In the genomic region with DNA sequence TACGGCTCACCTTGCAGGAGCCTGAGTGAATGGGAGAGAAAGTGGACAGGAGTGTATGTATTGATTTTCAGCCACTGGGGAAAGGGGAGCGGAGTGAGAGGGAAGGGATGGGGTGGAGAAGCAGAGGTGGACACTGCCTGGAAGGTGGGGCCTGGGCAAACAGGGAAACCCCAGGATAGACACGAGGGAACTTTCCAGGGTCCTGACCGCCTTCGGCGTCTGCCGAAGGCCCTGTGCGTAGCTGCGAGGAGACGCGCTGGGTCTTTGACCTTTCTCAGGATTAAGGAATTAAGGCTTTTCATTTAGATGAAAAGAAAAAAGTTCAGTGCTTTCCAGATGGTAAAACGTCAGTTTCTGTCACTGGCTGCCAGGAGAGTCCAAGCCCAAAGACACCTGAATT, we compare ENCODE assay signal across 26 cellular contexts.
"Had no signal": no experiment of that assay in that cellular context is flagged by ENCODE, and none has a peak within 500 bp of the region (broad histone marks: within the 10 kb centered on the region; RNA-seq: fewer than 3 reads in every experiment).

No MANE protein-coding gene starts in this region.

- H3K36me3 Mint-ChIP-seq: natural killer cell treated with Interleukin-12 subunit alpha and Interleukin-12 subunit beta and Interleukin-15 and Interleukin-18, amount 100 ng/mL, for 72 hours had no signal

- H3K9me3 Mint-ChIP-seq: activated T-cell treated with anti-CD3 and anti-CD28 coated beads, Interleukin-2, amount 50 U/mL, for 24 hours; natural killer cell treated with Interleukin-12 subunit alpha and Interleukin-12 subunit beta and Interleukin-15 and Interleukin-18, amount 100 ng/mL, for 72 hours; stimulated activated naive B cell treated with anti-CD40 and anti-IgM and Interleukin-4, amounts not matched to agents 10 μg/mL and 1 μg/mL and 100 μg/mL, for 72 hours had no signal

- H3K27me3 Mint-ChIP-seq: activated T-cell treated with anti-CD3 and anti-CD28 coated beads, Interleukin-2, amount 50 U/mL, for 24 hours; natural killer cell treated with Interleukin-12 subunit alpha and Interleukin-12 subunit beta and Interleukin-15 and Interleukin-18, amount 100 ng/mL, for 72 hours; stimulated activated naive B cell treated with anti-CD40 and anti-IgM and Interleukin-4, amounts not matched to agents 10 μg/mL and 1 μg/mL and 100 μg/mL, for 72 hours had no signal

- H3K27ac Mint-ChIP-seq: natural killer cell treated with Interleukin-12 subunit alpha and Interleukin-12 subunit beta and Interleukin-15 and Interleukin-18, amount 100 ng/mL, for 72 hours; stimulated activated naive B cell treated with anti-CD40 and anti-IgM and Interleukin-4, amounts not matched to agents 10 μg/mL and 1 μg/mL and 100 μg/mL, for 72 hours had no signal

- H3K4me3 ChIP-seq: gastroesophageal sphincter, left lung, lung, ovary, psoas muscle, sigmoid colon, stomach, tibial artery, upper lobe of right lung had no signal

- H3K4me1 Mint-ChIP-seq: stimulated activated naive B cell treated with anti-CD40 and anti-IgM and Interleukin-4, amounts not matched to agents 10 μg/mL and 1 μg/mL and 100 μg/mL, for 72 hours had no signal

- ATAC-seq: activated CD4-positive, CD25-positive, alpha-beta regulatory T cell treated with anti-CD3 and anti-CD28 coated beads, Interleukin-2, amount 50 U/mL, for 24 hours; gastroesophageal sphincter; left lung; natural killer cell treated with Interleukin-12 subunit alpha and Interleukin-12 subunit beta and Interleukin-15 and Interleukin-18, amount 100 ng/mL, for 72 hours; psoas muscle; stimulated activated naive B cell treated with anti-CD40 and anti-IgM and Interleukin-4, amounts not matched to agents 10 μg/mL and 1 μg/mL and 100 μg/mL, for 72 hours; upper lobe of right lung had no signal

- H3K9me3 ChIP-seq: gastroesophageal sphincter, left lung, ovary, psoas muscle, sigmoid colon, stomach, tibial artery, upper lobe of right lung had no signal

- DNase-seq: activated CD4-positive, alpha-beta T cell treated with anti-CD3 and anti-CD28 coated beads for 48 hours; activated CD4-positive, alpha-beta T cell treated with anti-CD3 and anti-CD28 coated beads, Interleukin-2, amount 50 U/mL, for 48 hours; activated CD8-positive, alpha-beta memory T cell treated with anti-CD3 and anti-CD28 coated beads, Interleukin-2, amount 50 U/mL, for 48 hours; activated gamma-delta T cell treated with Interleukin-2 at 50 U/mL for 16 hours; activated naive CD4-positive, alpha-beta T cell treated with anti-CD3 and anti-CD28 coated beads, Interleukin-2, amount 50 U/mL, for 16 hours; activated T-cell treated with anti-CD3 and anti-CD28 coated beads, Interleukin-2, amount 50 U/mL, for 24 hours; amygdala; caudate nucleus; cortex of kidney; hypothalamus; kidney glomerular epithelial cell; mesendoderm; ovary; psoas muscle; sigmoid colon; small intestine; stimulated activated CD4-positive, alpha-beta T cell treated with anti-CD3 and anti-CD28 coated beads, Interleukin-2, amount 100 ng/mL, for 24 hours; stimulated activated naive B cell treated with anti-CD40 and anti-IgM and Interleukin-4, amounts not matched to agents 10 μg/mL and 1 μg/mL and 100 μg/mL, for 72 hours; stomach had no signal

- H3K4me1 ChIP-seq: gastroesophageal sphincter, left lung, psoas muscle, sigmoid colon, stomach, tibial artery, upper lobe of right lung had no signal

- H3K4me3 Mint-ChIP-seq: activated T-cell treated with anti-CD3 and anti-CD28 coated beads, Interleukin-2, amount 50 U/mL, for 24 hours; natural killer cell treated with Interleukin-12 subunit alpha and Interleukin-12 subunit beta and Interleukin-15 and Interleukin-18, amount 100 ng/mL, for 72 hours; stimulated activated naive B cell treated with anti-CD40 and anti-IgM and Interleukin-4, amounts not matched to agents 10 μg/mL and 1 μg/mL and 100 μg/mL, for 72 hours had no signal

- H3K36me3 ChIP-seq: ovary, upper lobe of right lung had no signal

- H3K27ac ChIP-seq: gastroesophageal sphincter, left lung, ovary, psoas muscle, sigmoid colon, stomach, tibial artery, upper lobe of right lung had no signal
